ENCODE assay signal across 28 cellular contexts in genomic region chr19:45834970-45835369, GRCh38. TPM values are rescaled to one million over a fixed set of nuclear protein-coding genes. Genes with fewer than 3 reads are reported as not detected.
DNase-seq lines count a peak whose midpoint lies in the region; ATAC-seq and TF ChIP-seq lines count a peak whose summit lies in the region.
"Had no signal": no experiment of that assay in that cellular context is flagged by ENCODE, and none has a peak within 500 bp of the region (broad histone marks: within the 10 kb centered on the region; RNA-seq: fewer than 3 reads in every experiment).

No MANE protein-coding gene starts in this region.

- peaks cover 0 to 3% of the 10 kb centered on the region in 2 donors for H3K4me1 Mint-ChIP-seq in stimulated activated naive B cell treated with anti-CD40 and anti-IgM and Interleukin-4, amounts not matched to agents 10 μg/mL and 1 μg/mL and 100 μg/mL, for 72 hours
- H3K4me1 Mint-ChIP-seq: CD14-positive monocyte; CD8-positive, alpha-beta memory T cell; GM23338; H9 had no signal

- DNase-seq in RWPE1 (ENCODE audit: low spot score) (no peak), epithelial cell of proximal tubule (ENCODE audit: low read depth) (peak; percentile 16), mesenchymal stem cell (no peak), activated T-cell treated with anti-CD3 and anti-CD28 coated beads for 4 hours (no peak), thyroid gland (no peak)
- DNase-seq in stimulated activated naive B cell treated with anti-CD40 and anti-IgM and Interleukin-4, amounts not matched to agents 10 μg/mL and 1 μg/mL and 100 μg/mL, for 72 hours = no peak
- DNase-seq: BE2C; H9; KBM-7; MG63; NCI-H1105 treated with DMSO at 0.1 percent for 48 hours; NCI-H146; NCI-H1930; NCI-H2107; NCI-H446; NCI-H524 treated with DMSO at 0.1 percent for 48 hours; NCI-H82; NK-92 treated with Interleukin-12 subunit alpha and Interleukin-12 subunit beta, amount 100 ng/mL, for 24 hours; PC-3; SJCRH30 had no signal

- no peaks in the 10 kb centered on the region for H3K9me3 Mint-ChIP-seq in stimulated activated naive B cell treated with anti-CD40 and anti-IgM and Interleukin-4, amounts not matched to agents 10 μg/mL and 1 μg/mL and 100 μg/mL, for 72 hours
- H3K9me3 Mint-ChIP-seq: GM23338 had no signal

- H3K79me1 ChIP-seq in mesenchymal stem cell (replicated peaks; ENCODE audit: low read length, poor library complexity, severe bottlenecking) = peaks cover 27% of the 10 kb centered on the region

- no peak for TF ChIP-seq POLR2A in thyroid gland (IDR thresholded peaks at IDR 0.05)

- no peaks in the 10 kb centered on the region for H3K27me3 ChIP-seq in mesenchymal stem cell (ENCODE audit: control insufficient read depth in 1 of 2, insufficient read depth in 1 of 2, low read length in 2 of 2)
- H3K27me3 ChIP-seq in thyroid gland = no peaks in the 10 kb centered on the region
- H3K27me3 ChIP-seq: BE2C, MG63, SJCRH30 had no signal

- no peak overlapping the region for H3K4me3 ChIP-seq in epithelial cell of proximal tubule (ENCODE audit: low read depth, low read length)
- no peak overlapping the region for H3K4me3 ChIP-seq in mesenchymal stem cell (ENCODE audit: insufficient read depth in 1 of 2, low read depth in 1 of 2, low read length in 2 of 2)
- no peak overlapping the region for H3K4me3 ChIP-seq in thyroid gland (replicated peaks in 1 of 3)
- H3K4me3 ChIP-seq: GM23338, MG63, SJCRH30 had no signal

- no peak overlapping the region for H3K18ac ChIP-seq in mesenchymal stem cell (ENCODE audit: low read depth in 1 of 2, low read length in 2 of 2)

- H3K27ac ChIP-seq in RWPE1 = peak overlapping the region; percentile 13; the same call in 1 of the 2 replicates
- peak overlapping the region; percentile 18 for H3K27ac ChIP-seq in mesenchymal stem cell (ENCODE audit: low read length, poor library complexity, severe bottlenecking)
- no peak overlapping the region for H3K27ac ChIP-seq in thyroid gland
- H3K27ac ChIP-seq: SJCRH30 had no signal

- no peak for ATAC-seq in stimulated activated naive B cell treated with anti-CD40 and anti-IgM and Interleukin-4, amounts not matched to agents 10 μg/mL and 1 μg/mL and 100 μg/mL, for 72 hours (replicated peaks)
- ATAC-seq in GM21367 (IDR thresholded peaks at IDR 0.05; ENCODE audit: unreplicated experiment) = no peak
- ATAC-seq: GM23338, PC-3, Right ventricle myocardium inferior, SK-N-SH treated with all-trans-retinoic acid at 6 μM for 48 hours had no signal

- no peak overlapping the region for H3K4me3 Mint-ChIP-seq in stimulated activated naive B cell treated with anti-CD40 and anti-IgM and Interleukin-4, amounts not matched to agents 10 μg/mL and 1 μg/mL and 100 μg/mL, for 72 hours
- H3K4me3 Mint-ChIP-seq: CD14-positive monocyte; CD8-positive, alpha-beta memory T cell; GM23338; H9 had no signal

- H3K4me1 ChIP-seq in mesenchymal stem cell (ENCODE audit: control insufficient read depth, insufficient read depth, low read depth, low read length) (peaks cover 9% of the 10 kb centered on the region), thyroid gland (no peaks in the 10 kb centered on the region)
- H3K4me1 ChIP-seq: BE2C, SJCRH30 had no signal

- H3K27ac Mint-ChIP-seq in stimulated activated naive B cell treated with anti-CD40 and anti-IgM and Interleukin-4, amounts not matched to agents 10 μg/mL and 1 μg/mL and 100 μg/mL, for 72 hours = peak overlapping the region; percentile 78
- H3K27ac Mint-ChIP-seq: CD8-positive, alpha-beta memory T cell; GM23338; H9 had no signal

- CTCF ChIA-PET in RWPE1 (lab: Yijun Ruan, JAX) = interaction anchor here (0.6 to 1.0 kb wide), 2 partner anchors 18 to 177 kb away, joined by 3 to 4 read pairs; no protein-coding TSS in a partner anchor

- H3K36me3 ChIP-seq in mesenchymal stem cell (ENCODE audit: control insufficient read depth in 1 of 2, insufficient read depth in 2 of 2, low read depth in 1 of 2, low read length in 2 of 2) (peaks cover 72 to 90% of the 10 kb centered on the region in 2 experiments), thyroid gland (peaks cover 81 to 92% of the 10 kb centered on the region in 2 donors)

- no peak for TF ChIP-seq CTCF in RWPE1 (conservative IDR thresholded peaks at IDR 0.05; ENCODE audit: low read depth)
- TF ChIP-seq CTCF in epithelial cell of proximal tubule (conservative IDR thresholded peaks at IDR 0.05; ENCODE audit: low read depth, low read length) = no peak
- no peak for TF ChIP-seq CTCF in thyroid gland (IDR thresholded peaks at IDR 0.05)

- H3K14ac ChIP-seq in mesenchymal stem cell (ENCODE audit: low read length in 2 of 2) = no peak overlapping the region

- peaks cover 3% of the 10 kb centered on the region for H3K9me3 ChIP-seq in mesenchymal stem cell (ENCODE audit: control insufficient read depth, low read length)
- H3K9me3 ChIP-seq in thyroid gland = no peaks in the 10 kb centered on the region
- H3K9me3 ChIP-seq: BE2C, SJCRH30 had no signal

- 97% methylated on average over 6 of the region's 7 CpGs for WGBS in mesenchymal stem cell
- WGBS in thyroid gland, 2 donors = 77 to 89% methylated on average over 6 to 7 of the region's 7 CpGs

- no peak overlapping the region for H3K4ac ChIP-seq in mesenchymal stem cell (ENCODE audit: low read depth in 1 of 2, low read length in 2 of 2)

- no peak overlapping the region for H4K91ac ChIP-seq in mesenchymal stem cell (ENCODE audit: low read length)

- POLR2A ChIA-PET in RWPE1 (lab: Yijun Ruan, JAX; ENCODE audit: low non-redundant PET) = no interaction called here

- no peak overlapping the region for H2BK120ac ChIP-seq in mesenchymal stem cell (ENCODE audit: low read depth, low read length)

- intact Hi-C loops in thyroid gland (cut with DNase I) = no loop called here

- H4K8ac ChIP-seq in mesenchymal stem cell (ENCODE audit: low read length) = no peak overlapping the region

- H2BK5ac ChIP-seq in mesenchymal stem cell (ENCODE audit: low read depth, low read length, poor library complexity, severe bottlenecking) = no peak overlapping the region

- H2BK15ac ChIP-seq in mesenchymal stem cell (ENCODE audit: low read depth, poor library complexity, severe bottlenecking) = no peak overlapping the region

- H3K27me3 Mint-ChIP-seq in stimulated activated naive B cell treated with anti-CD40 and anti-IgM and Interleukin-4, amounts not matched to agents 10 μg/mL and 1 μg/mL and 100 μg/mL, for 72 hours = no peaks in the 10 kb centered on the region

- H2AK5ac ChIP-seq in mesenchymal stem cell (ENCODE audit: low read length, severe bottlenecking) = no peak overlapping the region

- peaks cover 55 to 65% of the 10 kb centered on the region in 2 donors for H3K36me3 Mint-ChIP-seq in stimulated activated naive B cell treated with anti-CD40 and anti-IgM and Interleukin-4, amounts not matched to agents 10 μg/mL and 1 μg/mL and 100 μg/mL, for 72 hours

- no peak overlapping the region for H3K4me2 ChIP-seq in mesenchymal stem cell (ENCODE audit: low read length, poor library complexity, severe bottlenecking)
- H3K4me2 ChIP-seq: GM23338 had no signal

- H3K9ac ChIP-seq in mesenchymal stem cell (ENCODE audit: low read length) = no peak overlapping the region

- H3K23ac ChIP-seq in mesenchymal stem cell (ENCODE audit: low read length in 2 of 2) = no peak overlapping the region

- no peak overlapping the region for H2BK12ac ChIP-seq in mesenchymal stem cell (ENCODE audit: low read length in 2 of 2)

- no peak overlapping the region for H2AFZ ChIP-seq in mesenchymal stem cell (ENCODE audit: low read depth, low read length)
- H2AFZ ChIP-seq: GM23338 had no signal

RNA-seq across cellular contexts. Expression of gene RSPH6A, which starts 19.9 kb away (rescaled TPM):
- total RNA-seq in epithelial cell of proximal tubule (0.07 TPM in 1 of 2 replicates, not detected in the other), thyroid gland (1 to 10 TPM in 3 of 4 donors, under 1 TPM in 1; 0.50 to 8.9 (median 3.9) TPM)
- polyA plus RNA-seq in mesenchymal stem cell (2013, experiment 1 of 2) = 0.01 TPM
- not detected for polyA plus RNA-seq in mesenchymal stem cell (2013, experiment 2 of 2)
- total RNA-seq: G401, PC-3, Right ventricle myocardium inferior had no signal
- polyA plus RNA-seq: CD14-positive monocyte; CD8-positive, alpha-beta memory T cell had no signal

RNA-seq across cellular contexts. Expression of gene SYMPK, which starts 28.0 kb away (rescaled TPM):
- total RNA-seq in epithelial cell of proximal tubule (22.9 and 26.0 TPM in 2 replicates), thyroid gland (10 to 100 TPM; 32.4 to 56.8 (median 38.7) TPM)
- 38.9 TPM for polyA plus RNA-seq in mesenchymal stem cell (2013, experiment 1 of 2)
- polyA plus RNA-seq in mesenchymal stem cell (2013, experiment 2 of 2) = 39.9 TPM

RNA-seq across cellular contexts. Expression of gene FOXA3, which starts 29.2 kb away (rescaled TPM):
- total RNA-seq in epithelial cell of proximal tubule (1.1 and 2.8 TPM in 2 replicates), thyroid gland (not detected)
- not detected for polyA plus RNA-seq in mesenchymal stem cell (2013, experiment 1 of 2)
- polyA plus RNA-seq in mesenchymal stem cell (2013, experiment 2 of 2) = not detected
- total RNA-seq: LHCN-M2, Right ventricle myocardium inferior had no signal
- polyA plus RNA-seq: CD14-positive monocyte; CD8-positive, alpha-beta memory T cell had no signal

RNA-seq across cellular contexts. Expression of gene DMWD, which starts 42.3 kb away (rescaled TPM):
- total RNA-seq in epithelial cell of proximal tubule = 35.7 and 38.8 TPM in 2 replicates
- polyA plus RNA-seq in mesenchymal stem cell (2013, experiment 1 of 2) = 35.9 TPM
- polyA plus RNA-seq in mesenchymal stem cell (2013, experiment 2 of 2) = 32.6 TPM
- total RNA-seq in thyroid gland = 10 to 100 TPM; 38.2 to 69.7 (median 48.3) TPM

RNA-seq across cellular contexts. Expression of gene IRF2BP1, which starts 51.0 kb away (rescaled TPM):
- total RNA-seq in epithelial cell of proximal tubule (26.8 and 31.2 TPM in 2 replicates), thyroid gland (10 to 100 TPM; 25.9 to 47.0 (median 36.1) TPM)
- 8.0 TPM for polyA plus RNA-seq in mesenchymal stem cell (2013, experiment 1 of 2)
- polyA plus RNA-seq in mesenchymal stem cell (2013, experiment 2 of 2) = 8.2 TPM

Comparison
In these comparisons a context has a peak if more than half of its experiments do, and no peak if none do; other contexts are left out.
1. H3K27ac ChIP-seq: peak in RWPE1 (single experiment) and mesenchymal stem cell (single experiment); none in thyroid gland (0 of 3).